In genomic region chr18:53219853-53220252, GRCh38 we compare ENCODE assay signal across 27 cellular contexts.
"Had no signal": no experiment of that assay in that cellular context is flagged by ENCODE, and none has a peak within 500 bp of the region (broad histone marks: within the 10 kb centered on the region; RNA-seq: fewer than 3 reads in every experiment).

No MANE protein-coding gene starts in this region.

- ATAC-seq: activated naive CD4-positive, alpha-beta T cell treated with anti-CD3 and anti-CD28 coated beads, Interleukin-2, amount 50 U/mL, for 72 hours; activated T-cell treated with anti-CD3 and anti-CD28 coated beads, Interleukin-2, amount 50 U/mL, for 4 hours; PC-3; T-cell had no signal

- FAIRE-seq: RCC 7860, TTC549 had no signal

- H3K36me3 ChIP-seq: brain microvascular endothelial cell had no signal

- H3K4me3 ChIP-seq: SK-N-MC had no signal

- DNase-seq: activated B cell treated with CpG ODN at 0.5 μM for 24 hours; activated CD4-positive, alpha-beta memory T cell treated with anti-CD3 and anti-CD28 coated beads for 36 hours; activated CD4-positive, alpha-beta T cell treated with anti-CD3 and anti-CD28 coated beads for 1 hour; activated CD4-positive, alpha-beta T cell treated with anti-CD3 and anti-CD28 coated beads, Interleukin-2, amount 10 ng/mL, durations not matched to agents 7 days and 5 days; activated CD8-positive, alpha-beta memory T cell treated with anti-CD3 and anti-CD28 coated beads for 24 hours; activated effector memory CD4-positive, alpha-beta T cell treated with anti-CD3 and anti-CD28 coated beads, Interleukin-2, amount 50 U/mL, for 16 hours; activated naive CD4-positive, alpha-beta T cell treated with Interleukin-2 at 50 U/mL for 16 hours; activated T-cell treated with anti-CD3 and anti-CD28 coated beads, Interleukin-2, amount 50 U/mL, for 4 hours; amygdala; brain microvascular endothelial cell; KG1; MV-4-11; NCI-H1092 treated with DMSO at 0.1 percent for 48 hours; NCI-H1417 treated with DMSO at 0.1 percent for 48 hours; NCI-H1694; NCI-H2029 treated with DMSO at 0.1 percent for 48 hours; NCI-H345; NCI-H510A; PC-3; SIG-M5; T-cell; T-helper 2 cell; T1000 had no signal

- H3K27me3 ChIP-seq: brain microvascular endothelial cell had no signal
